15 cellular contexts compared by ENCODE assay signal in the genomic region with DNA sequence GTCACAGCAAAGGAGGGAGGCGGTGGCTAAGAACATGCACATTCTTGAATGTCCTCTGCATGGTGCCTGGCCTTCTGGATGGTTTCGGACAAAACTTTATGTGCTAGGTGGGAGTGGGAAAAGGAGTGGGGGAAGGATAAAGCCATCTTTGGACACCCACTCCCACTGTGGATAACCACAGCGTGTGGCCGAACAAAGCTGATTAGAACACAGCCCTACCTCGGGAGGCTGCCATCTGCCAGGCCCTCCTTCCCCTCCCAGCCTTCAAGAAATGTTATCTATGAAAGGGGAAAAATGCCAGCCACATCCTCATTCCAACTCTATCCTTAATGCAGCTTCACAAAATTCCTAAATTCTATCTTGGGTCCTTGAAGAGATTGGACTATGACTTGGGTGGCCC. TPM values are rescaled to one million over a fixed set of nuclear protein-coding genes. Genes with fewer than 3 reads are reported as not detected.
DNase-seq lines count a peak whose midpoint lies in the region; ATAC-seq and TF ChIP-seq lines count a peak whose summit lies in the region.
"Had no signal": no experiment of that assay in that cellular context is flagged by ENCODE, and none has a peak within 500 bp of the region (broad histone marks: within the 10 kb centered on the region; RNA-seq: fewer than 3 reads in every experiment).

No MANE protein-coding gene starts in this region.

- peak overlapping the region; percentile 90 for H3K27ac Mint-ChIP-seq in mesothelial cell of epicardium
- H3K27ac Mint-ChIP-seq: CD4-positive, CD25-positive, alpha-beta regulatory T cell; natural killer cell treated with Interleukin-12 subunit alpha and Interleukin-12 subunit beta and Interleukin-15 and Interleukin-18, amount 100 ng/mL, for 72 hours had no signal

- intact Hi-C loops in body of pancreas (cut with DNase I) (no loop called here), tibial artery (cut with DNase I; ENCODE audit: low total_unique reads) (no loop called here)

- peaks cover 75% of the 10 kb centered on the region for H3K4me1 Mint-ChIP-seq in mesothelial cell of epicardium
- H3K4me1 Mint-ChIP-seq: CD4-positive, CD25-positive, alpha-beta regulatory T cell had no signal

- H3K4me1 ChIP-seq in body of pancreas: peaks cover 92% of the 10 kb centered on the region
- peaks cover 11 to 100% (median 76%) of the 10 kb centered on the region in 4 donors for H3K4me1 ChIP-seq in tibial artery

- 65 to 69% methylated on average over 5 of the region's 5 CpGs for WGBS in body of pancreas, 2 donors

- H3K4me3 ChIP-seq in body of pancreas (no peak overlapping the region), tibial artery (no peak overlapping the region)
- H3K4me3 ChIP-seq: left lung had no signal

- TF ChIP-seq CTCF in body of pancreas (IDR thresholded peaks at IDR 0.05) (no peak), mesothelial cell of epicardium (IDR thresholded peaks at IDR 0.05; ENCODE audit: unreplicated experiment) (no peak), tibial artery (IDR thresholded peaks at IDR 0.05) (no peak)

- no peak overlapping the region for H3K4me3 Mint-ChIP-seq in mesothelial cell of epicardium
- H3K4me3 Mint-ChIP-seq: CD4-positive, CD25-positive, alpha-beta regulatory T cell; natural killer cell treated with Interleukin-12 subunit alpha and Interleukin-12 subunit beta and Interleukin-15 and Interleukin-18, amount 100 ng/mL, for 72 hours had no signal

- DNase-seq in activated effector memory CD4-positive, alpha-beta T cell treated with anti-CD3 and anti-CD28 coated beads, Interleukin-2, amount 50 U/mL, for 16 hours: peak; percentile 13
- no peak for DNase-seq in activated effector memory CD4-positive, alpha-beta T cell treated with Interleukin-2 at 50 U/mL for 16 hours
- DNase-seq in body of pancreas: no peak
- no peak for DNase-seq in mesothelial cell of epicardium (ENCODE audit: low spot score in 2 of 2, unreplicated experiment in 2 of 2)
- DNase-seq in tibial artery: peak in 1 of 2 donors; percentile 7
- no peak for DNase-seq in activated T-cell treated with anti-CD3 and anti-CD28 coated beads for 4 hours
- DNase-seq in SIG-M5 (lab: John Stamatoyannopoulos, UW): no peak
- DNase-seq: activated CD4-positive, alpha-beta T cell treated with anti-CD3 and anti-CD28 coated beads, Interleukin-2, amount 50 U/mL, for 48 hours; CD4-positive, CD25-positive, alpha-beta regulatory T cell; NCI-H1048; SHP77 treated with DMSO at 0.1 percent for 48 hours; stimulated activated naive CD8-positive, alpha-beta T cell treated with anti-CD3 and anti-CD28 coated beads, Interleukin-15, Interleukin-2, amounts not matched to agents 100 U/mL and 50 U/mL, for 24 hours had no signal

- H3K9me3 Mint-ChIP-seq in mesothelial cell of epicardium: no peaks in the 10 kb centered on the region
- H3K9me3 Mint-ChIP-seq: CD4-positive, CD25-positive, alpha-beta regulatory T cell; natural killer cell treated with Interleukin-12 subunit alpha and Interleukin-12 subunit beta and Interleukin-15 and Interleukin-18, amount 100 ng/mL, for 72 hours had no signal

- ATAC-seq in body of pancreas (no peak), HG03442 (IDR thresholded peaks at IDR 0.05; ENCODE audit: unreplicated experiment) (no peak)
- ATAC-seq: left lung; natural killer cell treated with Interleukin-12 subunit alpha and Interleukin-12 subunit beta and Interleukin-15 and Interleukin-18, amount 100 ng/mL, for 72 hours; stimulated activated naive CD8-positive, alpha-beta T cell treated with anti-CD3 and anti-CD28 coated beads, Interleukin-15, Interleukin-2, amounts not matched to agents 100 U/mL and 50 U/mL, for 24 hours had no signal

- H3K9me3 ChIP-seq in body of pancreas: no peaks in the 10 kb centered on the region
- H3K9me3 ChIP-seq in tibial artery: no peaks in the 10 kb centered on the region
- H3K9me3 ChIP-seq: left lung had no signal

- H3K27me3 ChIP-seq in body of pancreas: no peaks in the 10 kb centered on the region
- H3K27me3 ChIP-seq in tibial artery: no peaks in the 10 kb centered on the region
- H3K27me3 ChIP-seq: left lung had no signal

- H3K27ac ChIP-seq in body of pancreas (peak overlapping the region in 3 of 4 donors; percentile 79 to 86 (median 81)), tibial artery (peak overlapping the region; percentile 59 to 98)

- H3K36me3 ChIP-seq in body of pancreas (replicated peaks in 1 of 2; ENCODE audit: insufficient read depth in 1 of 2, low read depth in 2 of 2): peaks cover 5 to 14% of the 10 kb centered on the region in 2 donors
- peaks cover 60 to 65% (median 64%) of the 10 kb centered on the region in 3 donors for H3K36me3 ChIP-seq in tibial artery

- TF ChIP-seq POLR2A in body of pancreas (IDR thresholded peaks at IDR 0.05): no peak

- H3K27me3 Mint-ChIP-seq in mesothelial cell of epicardium (ENCODE audit: low read depth): no peaks in the 10 kb centered on the region
- H3K27me3 Mint-ChIP-seq: natural killer cell treated with Interleukin-12 subunit alpha and Interleukin-12 subunit beta and Interleukin-15 and Interleukin-18, amount 100 ng/mL, for 72 hours had no signal

- H3K36me3 Mint-ChIP-seq in mesothelial cell of epicardium: peaks cover 45% of the 10 kb centered on the region
- H3K36me3 Mint-ChIP-seq: CD4-positive, CD25-positive, alpha-beta regulatory T cell; natural killer cell treated with Interleukin-12 subunit alpha and Interleukin-12 subunit beta and Interleukin-15 and Interleukin-18, amount 100 ng/mL, for 72 hours had no signal

RNA-seq across cellular contexts. Expression of a gene that starts 18.8 kb away (rescaled TPM):
- total RNA-seq in body of pancreas: 10 to 100 TPM; 65.1 to 71.5 TPM
- 281 to 297 TPM (median 296 TPM) in 3 replicates for total RNA-seq in mesothelial cell of epicardium
- total RNA-seq: CD4-positive, CD25-positive, alpha-beta regulatory T cell; natural killer cell treated with Interleukin-12 subunit alpha and Interleukin-12 subunit beta and Interleukin-15 and Interleukin-18, amount 100 ng/mL, for 72 hours had no signal
